In the genomic region with DNA sequence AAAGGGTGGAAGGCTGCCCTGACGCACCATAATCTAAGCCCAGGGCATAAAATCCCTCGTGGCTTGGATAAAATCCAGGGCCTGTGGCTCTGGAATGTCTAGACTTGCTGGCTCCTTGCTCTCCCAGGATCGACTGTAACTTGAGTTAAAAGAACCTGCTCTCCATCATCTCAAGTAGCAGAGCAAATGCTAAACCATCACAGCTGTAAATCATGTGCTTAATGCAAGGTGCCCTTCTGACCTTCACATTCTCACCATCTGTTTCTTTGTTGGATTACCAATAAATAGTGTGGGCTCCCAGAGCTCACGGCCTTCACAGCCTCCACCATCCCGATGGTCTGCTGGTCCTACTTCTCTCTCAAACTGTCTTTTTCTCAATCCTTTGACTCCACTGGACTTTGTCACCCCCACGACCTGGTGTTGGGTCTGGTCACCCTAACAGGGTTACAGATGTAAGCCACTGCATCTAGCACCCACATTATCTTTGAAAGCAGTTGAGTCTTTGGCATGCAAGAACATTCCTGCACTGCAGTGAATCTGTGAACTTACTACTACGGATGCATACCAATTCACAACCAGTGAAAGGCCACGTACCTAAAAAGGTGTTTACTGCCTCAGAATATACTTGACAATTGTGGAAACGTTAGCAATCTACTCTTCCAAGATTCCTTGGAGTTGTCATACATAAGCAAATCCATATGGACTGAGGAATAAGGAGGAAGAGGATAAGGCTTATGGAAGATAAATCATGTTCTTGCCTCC, we compare ENCODE assay signal across 9 cellular contexts. TPM values are rescaled to one million over a fixed set of nuclear protein-coding genes. Genes with fewer than 3 reads are reported as not detected.
DNase-seq lines count a peak whose midpoint lies in the region; ATAC-seq and TF ChIP-seq lines count a peak whose summit lies in the region.
"Had no signal": no experiment of that assay in that cellular context is flagged by ENCODE, and none has a peak within 500 bp of the region (broad histone marks: within the 10 kb centered on the region; RNA-seq: fewer than 3 reads in every experiment).

No MANE protein-coding gene starts in this region.

- H3K27ac ChIP-seq in cardiac muscle cell (peak overlapping the region; percentile 91), SK-N-MC (peak overlapping the region; percentile 76)

- peaks cover 14% of the 10 kb centered on the region for H3K4me1 Mint-ChIP-seq in type B pancreatic cell (ENCODE audit: unreplicated experiment)
- no peaks in the 10 kb centered on the region for H3K4me1 Mint-ChIP-seq in activated T-helper 17 cell treated with anti-CD3 and anti-CD28 coated beads, Interleukin-2, amount 50 U/mL, for 72 hours

- peak; percentile 42 to 71 for DNase-seq in cardiac muscle cell (ENCODE audit: low read depth in 1 of 2, low spot score in 1 of 2)
- DNase-seq in Right ventricle myocardium inferior (ENCODE audit: missing footprints): no peak
- no peak for DNase-seq in SK-N-MC (ENCODE audit: low read depth, low spot score)
- peak; percentile 68 for DNase-seq in fibroblast of the conjunctiva (ENCODE audit: low read depth)
- DNase-seq in type B pancreatic cell (ENCODE audit: extremely low spot score, unreplicated experiment): no peak
- DNase-seq in NCI-H146 (lab: John Stamatoyannopoulos, UW): no peak
- DNase-seq: NCI-H2107 had no signal

- H3K27me3 ChIP-seq in cardiac muscle cell: no peaks in the 10 kb centered on the region

- peaks cover 6% of the 10 kb centered on the region for H3K4me1 ChIP-seq in cardiac muscle cell (ENCODE audit: low read depth)

- H3K4me3 ChIP-seq in cardiac muscle cell (no peak overlapping the region), SK-N-MC (peak overlapping the region; percentile 7; the same call in 1 of the 2 replicates)

- no peaks in the 10 kb centered on the region for H3K9me3 ChIP-seq in cardiac muscle cell (ENCODE audit: low read depth)
- no peaks in the 10 kb centered on the region for H3K9me3 ChIP-seq in SK-N-MC (ENCODE audit: low read depth, low read length)

- no peak overlapping the region for H3K9ac ChIP-seq in SK-N-MC (ENCODE audit: insufficient read length)

- no peaks in the 10 kb centered on the region for H3K27me3 Mint-ChIP-seq in type B pancreatic cell
- H3K27me3 Mint-ChIP-seq in activated T-helper 17 cell treated with anti-CD3 and anti-CD28 coated beads, Interleukin-2, amount 50 U/mL, for 72 hours: no peaks in the 10 kb centered on the region

- H3K4me3 Mint-ChIP-seq in type B pancreatic cell: peak overlapping the region; percentile 32
- no peak overlapping the region for H3K4me3 Mint-ChIP-seq in activated T-helper 17 cell treated with anti-CD3 and anti-CD28 coated beads, Interleukin-2, amount 50 U/mL, for 72 hours

- intact Hi-C loops in Right ventricle myocardium inferior (cut with DNase I): no loop called here

- no peak for ATAC-seq in Right ventricle myocardium inferior
- ATAC-seq in activated T-helper 17 cell treated with anti-CD3 and anti-CD28 coated beads, Interleukin-2, amount 50 U/mL, for 72 hours (replicated peaks): no peak
- ATAC-seq in activated CD4-positive, CD25-positive, alpha-beta regulatory T cell treated with anti-CD3 and anti-CD28 coated beads, Interleukin-2, amount 50 U/mL, for 24 hours: no peak

- TF ChIP-seq CTCF in cardiac muscle cell (IDR thresholded peaks at IDR 0.05; ENCODE audit: low read depth, low read length): no peak
- TF ChIP-seq CTCF in type B pancreatic cell (conservative IDR thresholded peaks at IDR 0.05): no peak

- no peaks in the 10 kb centered on the region for H3K9me3 Mint-ChIP-seq in type B pancreatic cell
- H3K9me3 Mint-ChIP-seq in activated T-helper 17 cell treated with anti-CD3 and anti-CD28 coated beads, Interleukin-2, amount 50 U/mL, for 72 hours: no peaks in the 10 kb centered on the region

- H3K36me3 Mint-ChIP-seq in type B pancreatic cell: peaks cover 16% of the 10 kb centered on the region
- H3K36me3 Mint-ChIP-seq in activated T-helper 17 cell treated with anti-CD3 and anti-CD28 coated beads, Interleukin-2, amount 50 U/mL, for 72 hours (ENCODE audit: low read depth): peaks cover 52% of the 10 kb centered on the region

- H3K27ac Mint-ChIP-seq in type B pancreatic cell: peak overlapping the region; percentile 27
- no peak overlapping the region for H3K27ac Mint-ChIP-seq in activated T-helper 17 cell treated with anti-CD3 and anti-CD28 coated beads, Interleukin-2, amount 50 U/mL, for 72 hours

- H3K36me3 ChIP-seq in cardiac muscle cell: peaks cover 32% of the 10 kb centered on the region
- H3K36me3 ChIP-seq in SK-N-MC (ENCODE audit: insufficient read depth, low read length): peaks cover 52% of the 10 kb centered on the region

RNA-seq across cellular contexts. Expression of a gene that starts 15.3 kb away (rescaled TPM):
- total RNA-seq in cardiac muscle cell (53.7 and 153 TPM in 2 replicates), Right ventricle myocardium inferior (111 TPM), type B pancreatic cell (ENCODE audit: low replicate concordance) (150 and 184 TPM in 2 replicates)
- 144 and 194 TPM in 2 replicates for polyA plus RNA-seq in cardiac muscle cell
- 100 to 1,000 TPM; 275 to 288 TPM for total RNA-seq in activated T-helper 17 cell treated with anti-CD3 and anti-CD28 coated beads, Interleukin-2, amount 50 U/mL, for 72 hours

RNA-seq across cellular contexts. Expression of a gene that starts 39.0 kb away (rescaled TPM):
- total RNA-seq in cardiac muscle cell (36.5 and 55.5 TPM in 2 replicates), Right ventricle myocardium inferior (22.6 TPM), type B pancreatic cell (ENCODE audit: low replicate concordance) (43.3 and 67.5 TPM in 2 replicates)
- polyA plus RNA-seq in cardiac muscle cell: 44.7 and 73.5 TPM in 2 replicates
- total RNA-seq in activated T-helper 17 cell treated with anti-CD3 and anti-CD28 coated beads, Interleukin-2, amount 50 U/mL, for 72 hours: 100 to 1,000 TPM in 1 of 2 donors, 10 to 100 TPM in 1; 67.6 to 144 TPM

Comparison
In these comparisons a context has a peak if more than half of its experiments do, and no peak if none do; other contexts are left out.
1. DNase-seq: peak in cardiac muscle cell (2 of 2) and fibroblast of the conjunctiva (single experiment); none in Right ventricle myocardium inferior (single experiment), SK-N-MC (single experiment), type B pancreatic cell (single experiment) and NCI-H146 (single experiment).